In the genomic region with DNA sequence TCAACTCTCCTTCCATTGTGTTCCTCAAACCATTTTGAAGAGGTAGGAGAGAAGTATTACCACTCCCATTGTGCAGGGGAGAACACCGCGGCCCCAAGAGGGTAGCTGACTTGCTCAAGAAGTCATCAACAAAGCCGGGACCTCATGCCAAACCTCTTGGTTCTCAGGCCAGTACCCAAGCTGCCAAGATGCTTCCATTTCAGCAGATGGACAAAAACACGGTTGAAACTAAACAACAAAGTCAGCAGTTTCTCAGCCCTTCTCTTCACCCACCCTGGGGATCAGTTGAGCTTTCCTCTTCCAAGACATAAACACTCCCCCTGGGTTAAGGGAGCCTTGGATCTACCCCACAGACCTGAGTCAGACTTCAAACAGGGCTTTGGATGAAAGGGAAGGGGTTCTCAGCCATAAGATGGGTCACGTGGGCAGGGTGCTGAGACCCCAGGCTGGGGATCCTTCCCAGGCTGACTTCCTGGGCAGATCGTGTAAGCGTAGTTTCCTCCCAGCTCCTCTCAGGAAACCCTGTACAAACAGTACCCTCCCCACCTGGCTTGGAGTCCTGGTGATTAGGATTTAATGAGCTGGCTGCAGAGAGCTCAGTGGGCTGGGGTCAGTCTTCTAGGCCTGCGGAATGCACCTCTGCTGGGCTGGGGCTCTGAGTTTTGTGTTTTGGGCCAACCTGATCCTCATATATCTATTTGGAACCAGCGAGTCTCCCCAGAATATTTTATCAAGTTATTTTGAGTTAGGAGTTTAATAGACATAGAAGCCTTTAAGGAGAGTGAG, we compare ENCODE assay signal across 3 cellular contexts.
TF ChIP-seq lines count a peak whose summit lies in the region.

No MANE protein-coding gene starts in this region.

TF ChIP-seq in A549, 52 proteins besides CTCF, POLR2A, EP300 and RAD21:
- no peak for TF ChIP-seq MAZ (IDR thresholded peaks at IDR 0.05; ENCODE audit: borderline replicate concordance, low read depth, low read length)
- TF ChIP-seq CHD4 (IDR thresholded peaks at IDR 0.05; ENCODE audit: borderline replicate concordance), result no peak
- TF ChIP-seq KDM1A (IDR thresholded peaks at IDR 0.05; ENCODE audit: low read depth), result no peak
- TF ChIP-seq, protein P1, sequence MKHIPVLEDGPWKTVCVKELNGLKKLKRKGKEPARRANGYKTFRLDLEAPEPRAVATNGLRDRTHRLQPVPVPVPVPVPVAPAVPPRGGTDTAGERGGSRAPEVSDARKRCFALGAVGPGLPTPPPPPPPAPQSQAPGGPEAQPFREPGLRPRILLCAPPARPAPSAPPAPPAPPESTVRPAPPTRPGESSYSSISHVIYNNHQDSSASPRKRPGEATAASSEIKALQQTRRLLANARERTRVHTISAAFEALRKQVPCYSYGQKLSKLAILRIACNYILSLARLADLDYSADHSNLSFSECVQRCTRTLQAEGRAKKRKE (CRISPR knock-in tag; IDR thresholded peaks at IDR 0.05; ENCODE audit: low read depth), result no peak
- TF ChIP-seq FOSB (CRISPR knock-in tag; IDR thresholded peaks at IDR 0.05), result no peak
- TF ChIP-seq MAFK (IDR thresholded peaks at IDR 0.05; ENCODE audit: partially characterized antibody), result peak; percentile 80
- TF ChIP-seq ESRRA (IDR thresholded peaks at IDR 0.05; ENCODE audit: borderline replicate concordance, low read length), result no peak
- TF ChIP-seq, protein P2, sequence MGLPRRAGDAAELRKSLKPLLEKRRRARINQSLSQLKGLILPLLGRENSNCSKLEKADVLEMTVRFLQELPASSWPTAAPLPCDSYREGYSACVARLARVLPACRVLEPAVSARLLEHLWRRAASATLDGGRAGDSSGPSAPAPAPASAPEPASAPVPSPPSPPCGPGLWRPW (IDR thresholded peaks at IDR 0.05), result no peak
- TF ChIP-seq RFX5 (IDR thresholded peaks at IDR 0.05), result no peak

TF ChIP-seq in GM23338, 12 proteins besides CTCF, POLR2A, EP300 and RAD21 (continues in another document):
- TF ChIP-seq NANOG (IDR thresholded peaks at IDR 0.05; ENCODE audit: borderline replicate concordance) (no peak), ZNF114 (CRISPR knock-in tag; IDR thresholded peaks at IDR 0.05) (no peak), JUNB (IDR thresholded peaks at IDR 0.05; ENCODE audit: unreplicated experiment) (no peak), STAT1 (IDR thresholded peaks at IDR 0.05; ENCODE audit: unreplicated experiment) (no peak), EZH2 (IDR thresholded peaks at IDR 0.05; ENCODE audit: low read depth, unreplicated experiment) (no peak), CREB1 (CRISPR knock-in tag; IDR thresholded peaks at IDR 0.05; ENCODE audit: low read depth) (no peak), EZH2phosphoT487 (IDR thresholded peaks at IDR 0.05; ENCODE audit: unreplicated experiment) (no peak), ZNF331 (CRISPR knock-in tag; IDR thresholded peaks at IDR 0.05; ENCODE audit: low read depth) (no peak)
- TF ChIP-seq, protein P3, sequence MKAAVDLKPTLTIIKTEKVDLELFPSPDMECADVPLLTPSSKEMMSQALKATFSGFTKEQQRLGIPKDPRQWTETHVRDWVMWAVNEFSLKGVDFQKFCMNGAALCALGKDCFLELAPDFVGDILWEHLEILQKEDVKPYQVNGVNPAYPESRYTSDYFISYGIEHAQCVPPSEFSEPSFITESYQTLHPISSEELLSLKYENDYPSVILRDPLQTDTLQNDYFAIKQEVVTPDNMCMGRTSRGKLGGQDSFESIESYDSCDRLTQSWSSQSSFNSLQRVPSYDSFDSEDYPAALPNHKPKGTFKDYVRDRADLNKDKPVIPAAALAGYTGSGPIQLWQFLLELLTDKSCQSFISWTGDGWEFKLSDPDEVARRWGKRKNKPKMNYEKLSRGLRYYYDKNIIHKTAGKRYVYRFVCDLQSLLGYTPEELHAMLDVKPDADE (IDR thresholded peaks at IDR 0.05), result no peak
- TF ChIP-seq, protein P4, sequence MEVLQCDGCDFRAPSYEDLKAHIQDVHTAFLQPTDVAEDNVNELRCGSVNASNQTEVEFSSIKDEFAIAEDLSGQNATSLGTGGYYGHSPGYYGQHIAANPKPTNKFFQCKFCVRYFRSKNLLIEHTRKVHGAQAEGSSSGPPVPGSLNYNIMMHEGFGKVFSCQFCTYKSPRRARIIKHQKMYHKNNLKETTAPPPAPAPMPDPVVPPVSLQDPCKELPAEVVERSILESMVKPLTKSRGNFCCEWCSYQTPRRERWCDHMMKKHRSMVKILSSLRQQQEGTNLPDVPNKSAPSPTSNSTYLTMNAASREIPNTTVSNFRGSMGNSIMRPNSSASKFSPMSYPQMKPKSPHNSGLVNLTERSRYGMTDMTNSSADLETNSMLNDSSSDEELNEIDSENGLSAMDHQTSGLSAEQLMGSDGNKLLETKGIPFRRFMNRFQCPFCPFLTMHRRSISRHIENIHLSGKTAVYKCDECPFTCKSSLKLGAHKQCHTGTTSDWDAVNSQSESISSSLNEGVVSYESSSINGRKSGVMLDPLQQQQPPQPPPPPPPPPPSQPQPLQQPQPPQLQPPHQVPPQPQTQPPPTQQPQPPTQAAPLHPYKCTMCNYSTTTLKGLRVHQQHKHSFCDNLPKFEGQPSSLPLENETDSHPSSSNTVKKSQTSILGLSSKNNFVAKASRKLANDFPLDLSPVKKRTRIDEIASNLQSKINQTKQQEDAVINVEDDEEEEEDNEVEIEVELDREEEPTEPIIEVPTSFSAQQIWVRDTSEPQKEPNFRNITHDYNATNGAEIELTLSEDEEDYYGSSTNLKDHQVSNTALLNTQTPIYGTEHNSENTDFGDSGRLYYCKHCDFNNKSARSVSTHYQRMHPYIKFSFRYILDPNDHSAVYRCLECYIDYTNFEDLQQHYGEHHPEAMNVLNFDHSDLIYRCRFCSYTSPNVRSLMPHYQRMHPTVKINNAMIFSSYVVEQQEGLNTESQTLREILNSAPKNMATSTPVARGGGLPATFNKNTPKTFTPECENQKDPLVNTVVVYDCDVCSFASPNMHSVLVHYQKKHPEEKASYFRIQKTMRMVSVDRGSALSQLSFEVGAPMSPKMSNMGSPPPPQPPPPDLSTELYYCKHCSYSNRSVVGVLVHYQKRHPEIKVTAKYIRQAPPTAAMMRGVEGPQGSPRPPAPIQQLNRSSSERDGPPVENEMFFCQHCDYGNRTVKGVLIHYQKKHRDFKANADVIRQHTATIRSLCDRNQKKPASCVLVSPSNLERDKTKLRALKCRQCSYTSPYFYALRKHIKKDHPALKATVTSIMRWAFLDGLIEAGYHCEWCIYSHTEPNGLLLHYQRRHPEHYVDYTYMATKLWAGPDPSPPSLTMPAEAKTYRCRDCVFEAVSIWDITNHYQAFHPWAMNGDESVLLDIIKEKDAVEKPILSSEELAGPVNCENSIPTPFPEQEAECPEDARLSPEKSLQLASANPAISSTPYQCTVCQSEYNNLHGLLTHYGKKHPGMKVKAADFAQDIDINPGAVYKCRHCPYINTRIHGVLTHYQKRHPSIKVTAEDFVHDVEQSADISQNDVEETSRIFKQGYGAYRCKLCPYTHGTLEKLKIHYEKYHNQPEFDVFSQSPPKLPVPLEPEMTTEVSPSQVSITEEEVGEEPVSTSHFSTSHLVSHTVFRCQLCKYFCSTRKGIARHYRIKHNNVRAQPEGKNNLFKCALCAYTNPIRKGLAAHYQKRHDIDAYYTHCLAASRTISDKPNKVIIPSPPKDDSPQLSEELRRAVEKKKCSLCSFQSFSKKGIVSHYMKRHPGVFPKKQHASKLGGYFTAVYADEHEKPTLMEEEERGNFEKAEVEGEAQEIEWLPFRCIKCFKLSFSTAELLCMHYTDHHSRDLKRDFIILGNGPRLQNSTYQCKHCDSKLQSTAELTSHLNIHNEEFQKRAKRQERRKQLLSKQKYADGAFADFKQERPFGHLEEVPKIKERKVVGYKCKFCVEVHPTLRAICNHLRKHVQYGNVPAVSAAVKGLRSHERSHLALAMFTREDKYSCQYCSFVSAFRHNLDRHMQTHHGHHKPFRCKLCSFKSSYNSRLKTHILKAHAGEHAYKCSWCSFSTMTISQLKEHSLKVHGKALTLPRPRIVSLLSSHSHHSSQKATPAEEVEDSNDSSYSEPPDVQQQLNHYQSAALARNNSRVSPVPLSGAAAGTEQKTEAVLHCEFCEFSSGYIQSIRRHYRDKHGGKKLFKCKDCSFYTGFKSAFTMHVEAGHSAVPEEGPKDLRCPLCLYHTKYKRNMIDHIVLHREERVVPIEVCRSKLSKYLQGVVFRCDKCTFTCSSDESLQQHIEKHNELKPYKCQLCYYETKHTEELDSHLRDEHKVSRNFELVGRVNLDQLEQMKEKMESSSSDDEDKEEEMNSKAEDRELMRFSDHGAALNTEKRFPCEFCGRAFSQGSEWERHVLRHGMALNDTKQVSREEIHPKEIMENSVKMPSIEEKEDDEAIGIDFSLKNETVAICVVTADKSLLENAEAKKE (CRISPR knock-in tag; IDR thresholded peaks at IDR 0.05), result no peak

TF ChIP-seq in WTC11, 78 proteins besides CTCF, POLR2A, EP300 and RAD21:
- TF ChIP-seq SP1 (CRISPR knock-in tag; conservative IDR thresholded peaks at IDR 0.05) (no peak), CREB1 (CRISPR knock-in tag; IDR thresholded peaks at IDR 0.05) (no peak), ZNF396 (CRISPR knock-in tag; IDR thresholded peaks at IDR 0.05; ENCODE audit: borderline replicate concordance) (no peak), SOX15 (CRISPR knock-in tag; IDR thresholded peaks at IDR 0.05) (no peak), ZNF263 (CRISPR knock-in tag; IDR thresholded peaks at IDR 0.05; ENCODE audit: low read depth) (no peak), NFE2L1 (CRISPR knock-in tag; IDR thresholded peaks at IDR 0.05) (no peak), MXD4 (CRISPR knock-in tag; IDR thresholded peaks at IDR 0.05; ENCODE audit: borderline replicate concordance) (no peak), SMAD4 (CRISPR knock-in tag; IDR thresholded peaks at IDR 0.05) (no peak), ZNF138 (CRISPR knock-in tag; conservative IDR thresholded peaks at IDR 0.05) (no peak), NR3C1 (CRISPR knock-in tag; conservative IDR thresholded peaks at IDR 0.05; ENCODE audit: low read depth) (no peak), NFYB (CRISPR knock-in tag; conservative IDR thresholded peaks at IDR 0.05; ENCODE audit: low read depth) (no peak), RELA (CRISPR knock-in tag; IDR thresholded peaks at IDR 0.05; ENCODE audit: borderline replicate concordance) (no peak), SMAD3 (CRISPR knock-in tag; IDR thresholded peaks at IDR 0.05; ENCODE audit: borderline replicate concordance) (no peak)
- TF ChIP-seq, protein P5, sequence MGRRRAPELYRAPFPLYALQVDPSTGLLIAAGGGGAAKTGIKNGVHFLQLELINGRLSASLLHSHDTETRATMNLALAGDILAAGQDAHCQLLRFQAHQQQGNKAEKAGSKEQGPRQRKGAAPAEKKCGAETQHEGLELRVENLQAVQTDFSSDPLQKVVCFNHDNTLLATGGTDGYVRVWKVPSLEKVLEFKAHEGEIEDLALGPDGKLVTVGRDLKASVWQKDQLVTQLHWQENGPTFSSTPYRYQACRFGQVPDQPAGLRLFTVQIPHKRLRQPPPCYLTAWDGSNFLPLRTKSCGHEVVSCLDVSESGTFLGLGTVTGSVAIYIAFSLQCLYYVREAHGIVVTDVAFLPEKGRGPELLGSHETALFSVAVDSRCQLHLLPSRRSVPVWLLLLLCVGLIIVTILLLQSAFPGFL (CRISPR knock-in tag; IDR thresholded peaks at IDR 0.05; ENCODE audit: borderline replicate concordance), result no peak
- TF ChIP-seq, protein P6, sequence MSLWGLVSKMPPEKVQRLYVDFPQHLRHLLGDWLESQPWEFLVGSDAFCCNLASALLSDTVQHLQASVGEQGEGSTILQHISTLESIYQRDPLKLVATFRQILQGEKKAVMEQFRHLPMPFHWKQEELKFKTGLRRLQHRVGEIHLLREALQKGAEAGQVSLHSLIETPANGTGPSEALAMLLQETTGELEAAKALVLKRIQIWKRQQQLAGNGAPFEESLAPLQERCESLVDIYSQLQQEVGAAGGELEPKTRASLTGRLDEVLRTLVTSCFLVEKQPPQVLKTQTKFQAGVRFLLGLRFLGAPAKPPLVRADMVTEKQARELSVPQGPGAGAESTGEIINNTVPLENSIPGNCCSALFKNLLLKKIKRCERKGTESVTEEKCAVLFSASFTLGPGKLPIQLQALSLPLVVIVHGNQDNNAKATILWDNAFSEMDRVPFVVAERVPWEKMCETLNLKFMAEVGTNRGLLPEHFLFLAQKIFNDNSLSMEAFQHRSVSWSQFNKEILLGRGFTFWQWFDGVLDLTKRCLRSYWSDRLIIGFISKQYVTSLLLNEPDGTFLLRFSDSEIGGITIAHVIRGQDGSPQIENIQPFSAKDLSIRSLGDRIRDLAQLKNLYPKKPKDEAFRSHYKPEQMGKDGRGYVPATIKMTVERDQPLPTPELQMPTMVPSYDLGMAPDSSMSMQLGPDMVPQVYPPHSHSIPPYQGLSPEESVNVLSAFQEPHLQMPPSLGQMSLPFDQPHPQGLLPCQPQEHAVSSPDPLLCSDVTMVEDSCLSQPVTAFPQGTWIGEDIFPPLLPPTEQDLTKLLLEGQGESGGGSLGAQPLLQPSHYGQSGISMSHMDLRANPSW (CRISPR knock-in tag; conservative IDR thresholded peaks at IDR 0.05; ENCODE audit: low read depth), result no peak
- TF ChIP-seq, protein P7, sequence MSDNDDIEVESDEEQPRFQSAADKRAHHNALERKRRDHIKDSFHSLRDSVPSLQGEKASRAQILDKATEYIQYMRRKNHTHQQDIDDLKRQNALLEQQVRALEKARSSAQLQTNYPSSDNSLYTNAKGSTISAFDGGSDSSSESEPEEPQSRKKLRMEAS (CRISPR knock-in tag; IDR thresholded peaks at IDR 0.05), result no peak
- TF ChIP-seq, protein P8, sequence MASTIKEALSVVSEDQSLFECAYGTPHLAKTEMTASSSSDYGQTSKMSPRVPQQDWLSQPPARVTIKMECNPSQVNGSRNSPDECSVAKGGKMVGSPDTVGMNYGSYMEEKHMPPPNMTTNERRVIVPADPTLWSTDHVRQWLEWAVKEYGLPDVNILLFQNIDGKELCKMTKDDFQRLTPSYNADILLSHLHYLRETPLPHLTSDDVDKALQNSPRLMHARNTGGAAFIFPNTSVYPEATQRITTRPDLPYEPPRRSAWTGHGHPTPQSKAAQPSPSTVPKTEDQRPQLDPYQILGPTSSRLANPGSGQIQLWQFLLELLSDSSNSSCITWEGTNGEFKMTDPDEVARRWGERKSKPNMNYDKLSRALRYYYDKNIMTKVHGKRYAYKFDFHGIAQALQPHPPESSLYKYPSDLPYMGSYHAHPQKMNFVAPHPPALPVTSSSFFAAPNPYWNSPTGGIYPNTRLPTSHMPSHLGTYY (CRISPR knock-in tag; IDR thresholded peaks at IDR 0.05), result no peak
- TF ChIP-seq, protein P9, sequence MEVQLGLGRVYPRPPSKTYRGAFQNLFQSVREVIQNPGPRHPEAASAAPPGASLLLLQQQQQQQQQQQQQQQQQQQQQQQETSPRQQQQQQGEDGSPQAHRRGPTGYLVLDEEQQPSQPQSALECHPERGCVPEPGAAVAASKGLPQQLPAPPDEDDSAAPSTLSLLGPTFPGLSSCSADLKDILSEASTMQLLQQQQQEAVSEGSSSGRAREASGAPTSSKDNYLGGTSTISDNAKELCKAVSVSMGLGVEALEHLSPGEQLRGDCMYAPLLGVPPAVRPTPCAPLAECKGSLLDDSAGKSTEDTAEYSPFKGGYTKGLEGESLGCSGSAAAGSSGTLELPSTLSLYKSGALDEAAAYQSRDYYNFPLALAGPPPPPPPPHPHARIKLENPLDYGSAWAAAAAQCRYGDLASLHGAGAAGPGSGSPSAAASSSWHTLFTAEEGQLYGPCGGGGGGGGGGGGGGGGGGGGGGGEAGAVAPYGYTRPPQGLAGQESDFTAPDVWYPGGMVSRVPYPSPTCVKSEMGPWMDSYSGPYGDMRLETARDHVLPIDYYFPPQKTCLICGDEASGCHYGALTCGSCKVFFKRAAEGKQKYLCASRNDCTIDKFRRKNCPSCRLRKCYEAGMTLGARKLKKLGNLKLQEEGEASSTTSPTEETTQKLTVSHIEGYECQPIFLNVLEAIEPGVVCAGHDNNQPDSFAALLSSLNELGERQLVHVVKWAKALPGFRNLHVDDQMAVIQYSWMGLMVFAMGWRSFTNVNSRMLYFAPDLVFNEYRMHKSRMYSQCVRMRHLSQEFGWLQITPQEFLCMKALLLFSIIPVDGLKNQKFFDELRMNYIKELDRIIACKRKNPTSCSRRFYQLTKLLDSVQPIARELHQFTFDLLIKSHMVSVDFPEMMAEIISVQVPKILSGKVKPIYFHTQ (CRISPR knock-in tag; IDR thresholded peaks at IDR 0.05), result no peak
